In the genomic region with DNA sequence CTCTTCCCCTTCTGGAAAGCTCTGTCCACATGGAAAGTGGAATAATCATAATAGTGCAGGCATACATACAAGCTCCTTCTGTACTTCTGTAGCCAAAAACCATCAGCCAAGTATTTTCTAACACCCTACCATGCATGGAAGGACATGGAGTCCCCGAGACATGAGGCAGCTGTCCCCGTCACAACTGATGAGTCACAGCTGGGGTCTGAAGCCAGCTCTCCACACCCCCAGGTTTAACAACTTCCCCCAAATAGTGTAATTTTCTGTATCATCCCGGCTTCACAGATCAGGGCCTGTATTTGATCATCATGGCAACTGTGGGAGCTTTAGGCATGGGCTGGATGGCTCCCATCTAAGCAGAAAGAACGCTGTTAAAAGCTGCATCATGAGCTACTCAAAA, we compare ENCODE assay signal across 18 cellular contexts. TPM values are rescaled to one million over a fixed set of nuclear protein-coding genes. Genes with fewer than 3 reads are reported as not detected.
DNase-seq lines count a peak whose midpoint lies in the region; ATAC-seq, FAIRE-seq and TF ChIP-seq lines count a peak whose summit lies in the region.
"Had no signal": no experiment of that assay in that cellular context is flagged by ENCODE, and none has a peak within 500 bp of the region (broad histone marks: within the 10 kb centered on the region; RNA-seq: fewer than 3 reads in every experiment).

No MANE protein-coding gene starts in this region.

- no peak overlapping the region for H2AFZ ChIP-seq in Karpas-422 (ENCODE audit: low read length)

- WGBS in heart right ventricle, 2 donors, result 50 to 65% methylated on average over 4 of the region's 4 CpGs
- WGBS in sigmoid colon, 2 donors, result 61 to 63% methylated on average over 4 of the region's 4 CpGs
- WGBS in small intestine, 3 donors, result 55 to 71% (median 58%) methylated on average over 4 of the region's 4 CpGs

- FAIRE-seq in small intestine (lab: Jason Lieb, UNC), result no peak
- FAIRE-seq: RCC 7860 had no signal

- H3K9me3 ChIP-seq in heart right ventricle (no peaks in the 10 kb centered on the region), sigmoid colon (no peaks in the 10 kb centered on the region), Karpas-422 (ENCODE audit: low read length) (no peaks in the 10 kb centered on the region), small intestine (ENCODE audit: control insufficient read depth, low read depth) (no peaks in the 10 kb centered on the region)
- H3K9me3 ChIP-seq: mucosa of descending colon, neutrophil had no signal

- POLR2A ChIA-PET in GM10248 (lab: Yijun Ruan, JAX), result no interaction called here

- ATAC-seq in heart right ventricle (peak in 7 of 8 donors; percentile 21 to 80 (median 46)), HG02642 (IDR thresholded peaks at IDR 0.05; ENCODE audit: poor library complexity, unreplicated experiment) (no peak)
- ATAC-seq: mucosa of descending colon; stimulated activated naive CD8-positive, alpha-beta T cell treated with anti-CD3 and anti-CD28 coated beads, Interleukin-15, amount 100 ng/mL, for 72 hours had no signal

- TF ChIP-seq CTCF in GM10248 (IDR thresholded peaks at IDR 0.05; ENCODE audit: control extremely low read depth, extremely low read depth, low read depth, missing control alignments) (no peak), NB4 (IDR thresholded peaks at IDR 0.05; ENCODE audit: low read depth, low read length) (no peak), heart right ventricle (IDR thresholded peaks at IDR 0.05) (no peak), sigmoid colon (IDR thresholded peaks at IDR 0.05) (no peak)

- H3K27me3 ChIP-seq in heart right ventricle (no peaks in the 10 kb centered on the region), sigmoid colon (no peaks in the 10 kb centered on the region), Karpas-422 (ENCODE audit: low read length) (no peaks in the 10 kb centered on the region), small intestine (ENCODE audit: control insufficient read depth in 2 of 2, insufficient read depth in 2 of 2, low read length in 2 of 2) (no peaks in the 10 kb centered on the region)
- H3K27me3 ChIP-seq: neutrophil had no signal

- no peaks in the 10 kb centered on the region for H3K9me2 ChIP-seq in Karpas-422 (replicated peaks; ENCODE audit: insufficient read depth, low read length)

- no peak overlapping the region for H3K9ac ChIP-seq in Karpas-422 (ENCODE audit: low read length)

- intact Hi-C loops in heart right ventricle (cut with DNase I), result no loop called here
- intact Hi-C loops in sigmoid colon (cut with DNase I), result no loop called here

- H3K4me2 ChIP-seq in Karpas-422 (ENCODE audit: low read depth, low read length, poor library complexity, severe bottlenecking), result no peak overlapping the region

- DNase-seq in GM10248 (ENCODE audit: extremely low spot score) (peak; percentile 12), NB4 (ENCODE audit: low read depth) (peak; percentile 81), heart right ventricle (no peak), sigmoid colon (peak; percentile 85), Karpas-422 (no peak), OCI-M1 (lab: John Stamatoyannopoulos, UW) (no peak), small intestine (no peak)
- DNase-seq: activated naive CD4-positive, alpha-beta T cell; effector memory CD4-positive, alpha-beta T cell; H7; kidney glomerular epithelial cell; mucosa of descending colon; NCI-H1417; stimulated activated naive CD8-positive, alpha-beta T cell treated with anti-CD3 and anti-CD28 coated beads, Interleukin-15, amount 100 ng/mL, for 72 hours; SW 1271 had no signal

- H3K4me3 ChIP-seq in NB4 (ENCODE audit: low read depth, low read length) (no peak overlapping the region), heart right ventricle (no peak overlapping the region), sigmoid colon (no peak overlapping the region), Karpas-422 (ENCODE audit: low read length) (no peak overlapping the region), small intestine (ENCODE audit: low read depth in 1 of 2, low read length in 2 of 2) (no peak overlapping the region)
- H3K4me3 ChIP-seq: mucosa of descending colon had no signal

- CTCF ChIA-PET in GM10248 (lab: Yijun Ruan, JAX), result interaction anchor here (0.7 to 1.8 kb wide), 4 partner anchors 13 to 27 kb away, joined by 3 to 13 read pairs (median 4); a partner anchor contains a TSS

- no peak overlapping the region for H3K27ac ChIP-seq in heart right ventricle
- peak overlapping the region in 1 of 4 donors; percentile 28 for H3K27ac ChIP-seq in sigmoid colon
- no peak overlapping the region for H3K27ac ChIP-seq in Karpas-422 (ENCODE audit: low read length)
- H3K27ac ChIP-seq in small intestine (ENCODE audit: low read depth in 1 of 2, low read length in 1 of 2), result no peak overlapping the region
- H3K27ac ChIP-seq: neutrophil had no signal

- no peak for TF ChIP-seq EP300 in sigmoid colon (IDR thresholded peaks at IDR 0.05)

- no peaks in the 10 kb centered on the region for H4K20me1 ChIP-seq in Karpas-422 (ENCODE audit: insufficient read depth, low read depth, low read length)

- no peaks in the 10 kb centered on the region for H3K79me2 ChIP-seq in Karpas-422 (ENCODE audit: low read length)

- H3K36me3 ChIP-seq in heart right ventricle (no peaks in the 10 kb centered on the region), sigmoid colon (no peaks in the 10 kb centered on the region), Karpas-422 (ENCODE audit: insufficient read depth, low read length) (no peaks in the 10 kb centered on the region), small intestine (ENCODE audit: control insufficient read depth in 2 of 2, insufficient read depth in 2 of 2, low read length in 2 of 2) (no peaks in the 10 kb centered on the region)
- H3K36me3 ChIP-seq: neutrophil had no signal

- TF ChIP-seq POLR2A in NB4 (IDR thresholded peaks at IDR 0.05; ENCODE audit: extremely low read depth, insufficient read length), result no peak
- no peak for TF ChIP-seq POLR2A in sigmoid colon (IDR thresholded peaks at IDR 0.05)

- no peaks in the 10 kb centered on the region for H3K4me1 ChIP-seq in heart right ventricle
- no peaks in the 10 kb centered on the region for H3K4me1 ChIP-seq in sigmoid colon
- H3K4me1 ChIP-seq in Karpas-422 (ENCODE audit: low read length), result no peaks in the 10 kb centered on the region
- H3K4me1 ChIP-seq in small intestine (ENCODE audit: control insufficient read depth in 2 of 2, insufficient read depth in 1 of 2, low read depth in 1 of 2, low read length in 1 of 2), result no peaks in the 10 kb centered on the region

RNA-seq across cellular contexts. Expression of a gene that starts 16.6 kb away (rescaled TPM):
- total RNA-seq in heart right ventricle, result under 1 TPM; 0.06 to 0.21 (median 0.09) TPM
- polyA plus RNA-seq in heart right ventricle, result under 1 TPM in 1 of 2 donors, not detected in 1; 0.01 TPM
- total RNA-seq in sigmoid colon, result under 1 TPM in 2 of 4 donors, not detected in 2; under 0.01 to 0.16 TPM
- polyA plus RNA-seq in sigmoid colon, result under 1 TPM in 1 of 3 donors, not detected in 2; 0.09 TPM
- total RNA-seq in Karpas-422 (2014; rRNA removed; shearing (Covaris generic); ENCODE audit: low replicate concordance), result not detected in 2 replicates
- polyA plus RNA-seq in small intestine, result under 1 TPM in 1 of 3 donors, not detected in 2; 0.03 TPM
- total RNA-seq: mucosa of descending colon had no signal

RNA-seq across cellular contexts. Expression of a gene that starts 34.1 kb away (rescaled TPM):
- total RNA-seq in heart right ventricle (10 to 100 TPM; 38.0 to 59.5 (median 47.0) TPM), sigmoid colon (10 to 100 TPM; 12.8 to 22.4 (median 18.6) TPM)
- polyA plus RNA-seq in heart right ventricle (10 to 100 TPM; 28.2 to 37.5 TPM), sigmoid colon (10 to 100 TPM; 10.8 to 16.2 (median 16.1) TPM), small intestine (10 to 100 TPM; 26.5 to 49.9 (median 37.0) TPM)
- total RNA-seq in Karpas-422 (2014; rRNA removed; shearing (Covaris generic); ENCODE audit: low replicate concordance), result not detected in 2 replicates

RNA-seq across cellular contexts. Expression of a gene that starts 42.0 kb away (rescaled TPM):
- total RNA-seq in heart right ventricle (10 to 100 TPM; 14.7 to 34.4 (median 20.4) TPM), sigmoid colon (10 to 100 TPM in 3 of 4 donors, 1 to 10 TPM in 1; 7.6 to 20.2 (median 14.1) TPM)
- polyA plus RNA-seq in heart right ventricle (10 to 100 TPM; 19.4 to 39.4 TPM), sigmoid colon (10 to 100 TPM; 10.4 to 22.9 (median 12.6) TPM), small intestine (10 to 100 TPM; 21.7 to 27.8 (median 25.3) TPM)
- total RNA-seq in Karpas-422 (2014; rRNA removed; shearing (Covaris generic); ENCODE audit: low replicate concordance), result 10.0 and 30.6 TPM in 2 replicates

RNA-seq across cellular contexts. Expression of a gene that starts 51.9 kb away (rescaled TPM):
- total RNA-seq in heart right ventricle (10 to 100 TPM; 32.2 to 73.5 (median 42.9) TPM), sigmoid colon (10 to 100 TPM; 18.4 to 37.9 (median 31.0) TPM)
- polyA plus RNA-seq in heart right ventricle (10 to 100 TPM; 19.2 to 20.3 TPM), sigmoid colon (10 to 100 TPM; 16.8 to 34.5 (median 23.4) TPM), small intestine (10 to 100 TPM; 21.1 to 25.6 (median 25.5) TPM)
- total RNA-seq in Karpas-422 (2014; rRNA removed; shearing (Covaris generic); ENCODE audit: low replicate concordance), result 16.8 and 23.0 TPM in 2 replicates

Comparison
In these comparisons a context has a peak if more than half of its experiments do, and no peak if none do; other contexts are left out.
1. DNase-seq: peak in GM10248 (single experiment), NB4 (single experiment) and sigmoid colon (single experiment); none in heart right ventricle (0 of 2), Karpas-422 (single experiment), OCI-M1 (single experiment) and small intestine (single experiment).
2. RNA of a gene that starts 34.1 kb away (total RNA-seq): 38.0 to 59.5 TPM in heart right ventricle and 12.8 to 22.4 TPM in sigmoid colon; not detected in Karpas-422; every median in the first group is over 10 times any median in the second.